ENCODE assay signal across 8 cellular contexts in genomic region chrX:9352243-9352642, GRCh38.
DNase-seq lines count a peak whose midpoint lies in the region; ATAC-seq and TF ChIP-seq lines count a peak whose summit lies in the region.

No MANE protein-coding gene starts in this region.

- peaks cover 15% of the 10 kb centered on the region for H3K4me1 ChIP-seq in OCI-LY7 (ENCODE audit: insufficient read depth, low read length, poor library complexity, severe bottlenecking)
- H3K4me1 ChIP-seq in right atrium auricular region, result no peaks in the 10 kb centered on the region

- ATAC-seq in GM18870 (IDR thresholded peaks at IDR 0.05; ENCODE audit: unreplicated experiment) (peak; percentile 51), HG02623 (IDR thresholded peaks at IDR 0.05; ENCODE audit: unreplicated experiment) (peak; percentile 52)
- no peak for ATAC-seq in naive thymus-derived CD8-positive, alpha-beta T cell

- CTCF ChIA-PET in OCI-LY7 (lab: Charles Lee; ENCODE audit: unreplicated experiment), result no interaction called here

- TF ChIP-seq CTCF in OCI-LY7 (conservative IDR thresholded peaks at IDR 0.05; ENCODE audit: low read length) (no peak), right atrium auricular region (IDR thresholded peaks at IDR 0.05) (no peak)

- H3K4me3 Mint-ChIP-seq in naive thymus-derived CD8-positive, alpha-beta T cell, result peak overlapping the region; percentile 53 to 77 (median 73)

- intact Hi-C loops in OCI-LY7 (cut with micrococcal nuclease; ENCODE audit: unreplicated experiment), result no loop called here

- BruUV-seq in OCI-LY7 (replicated peaks; lab: Mats Ljungman, UMichigan), result no TSS peak

- peak overlapping the region; percentile 66 for H3K4me2 ChIP-seq in OCI-LY7 (ENCODE audit: low read length)

- no peaks in the 10 kb centered on the region for H4K20me1 ChIP-seq in OCI-LY7 (ENCODE audit: insufficient read depth, low read length)

- DNase-seq in OCI-LY7 (ENCODE audit: low spot score) (peak; percentile 8), HCEC 1CT (no peak), glomerular visceral epithelial cell (ENCODE audit: extremely low spot score) (no peak), NK-92 (lab: John Stamatoyannopoulos, UW; ENCODE audit: unreplicated experiment) (no peak), right atrium auricular region (ENCODE audit: low spot score) (no peak)
- DNase-seq in naive thymus-derived CD8-positive, alpha-beta T cell, result peak in 1 of 10 donors; percentile 20

- H3K9me2 ChIP-seq in OCI-LY7 (ENCODE audit: insufficient read depth, low read length), result no peaks in the 10 kb centered on the region

- H3K27ac ChIP-seq in OCI-LY7 (ENCODE audit: low read depth, low read length, poor library complexity, severe bottlenecking) (no peak overlapping the region), right atrium auricular region (no peak overlapping the region)

- H3K36me3 ChIP-seq in OCI-LY7 (ENCODE audit: insufficient read depth, low read length), result no peaks in the 10 kb centered on the region
- no peaks in the 10 kb centered on the region for H3K36me3 ChIP-seq in right atrium auricular region

- H3K27me3 ChIP-seq in right atrium auricular region, result no peaks in the 10 kb centered on the region

- POLR2A ChIA-PET in OCI-LY7 (lab: Charles Lee), result no interaction called here
- POLR2A ChIA-PET in naive thymus-derived CD8-positive, alpha-beta T cell (lab: Charles Lee), result interaction anchor here (1.6 to 2.7 kb wide), 2 partner anchors 12 to 110 kb away, joined by 8 to 16 read pairs; no protein-coding TSS in a partner anchor

- no peaks in the 10 kb centered on the region for H3K79me2 ChIP-seq in OCI-LY7 (ENCODE audit: insufficient read depth, low read depth, low read length)

- no peaks in the 10 kb centered on the region for H3K27me3 Mint-ChIP-seq in naive thymus-derived CD8-positive, alpha-beta T cell

- H3K9me3 ChIP-seq in OCI-LY7 (ENCODE audit: low read length) (no peaks in the 10 kb centered on the region), right atrium auricular region (no peaks in the 10 kb centered on the region)

- H3K36me3 Mint-ChIP-seq in naive thymus-derived CD8-positive, alpha-beta T cell, result no peaks in the 10 kb centered on the region

- peak overlapping the region; percentile 74; the same call in 1 of the 2 replicates for H2AFZ ChIP-seq in OCI-LY7 (ENCODE audit: low read length)

- H3K4me1 Mint-ChIP-seq in naive thymus-derived CD8-positive, alpha-beta T cell, result peaks cover 17 to 46% (median 38%) of the 10 kb centered on the region in 4 donors

- peaks cover 0 to 8% (median 0%) of the 10 kb centered on the region in 9 donors for H3K9me3 Mint-ChIP-seq in naive thymus-derived CD8-positive, alpha-beta T cell

- H3K4me3 ChIP-seq in OCI-LY7 (ENCODE audit: low read depth, low read length, poor library complexity, severe bottlenecking), result no peak overlapping the region
- no peak overlapping the region for H3K4me3 ChIP-seq in right atrium auricular region

- peak overlapping the region; percentile 80 to 94 (median 87) for H3K27ac Mint-ChIP-seq in naive thymus-derived CD8-positive, alpha-beta T cell

Comparison
In these comparisons a context has a peak if more than half of its experiments do, and no peak if none do; other contexts are left out.
1. ATAC-seq: peak in GM18870 (single experiment) and HG02623 (single experiment); none in naive thymus-derived CD8-positive, alpha-beta T cell (0 of 2).